In the genomic region with DNA sequence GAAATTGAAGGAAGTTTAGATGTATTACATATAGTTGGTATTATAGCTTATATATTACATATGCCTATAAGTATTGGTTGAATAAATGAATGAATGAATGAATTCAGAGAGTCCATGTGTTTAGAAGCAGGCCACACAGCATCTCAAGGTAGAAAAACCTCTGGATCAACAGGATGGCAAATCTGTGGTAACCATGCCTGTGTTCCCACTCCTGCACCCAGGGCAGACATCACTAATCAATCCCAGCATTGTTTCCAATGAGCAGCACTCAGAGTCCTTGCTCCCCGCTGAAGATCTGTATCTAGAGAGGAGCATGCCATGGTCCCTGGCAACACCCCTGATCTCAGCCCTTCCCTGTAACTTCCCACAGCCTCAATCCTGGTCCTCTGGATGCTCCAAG, we compare ENCODE assay signal across 2 cellular contexts.
A peak's percentile ranks its signal among the peaks of the same experiment; 100 is the strongest.
TF ChIP-seq lines count a peak whose summit lies in the region.

No MANE protein-coding gene starts in this region.

TF ChIP-seq in HEK293, 187 proteins besides CTCF, POLR2A, EP300 and RAD21:
- TF ChIP-seq ZNF280D (tag by site-specific recombination; IDR thresholded peaks at IDR 0.05) = 0 out of 2 replicates have a peak, but pooled peaks have one; percentile 19
- no peak for TF ChIP-seq ZNF529 (tag by site-specific recombination; IDR thresholded peaks at IDR 0.05; ENCODE audit: insufficient replicate concordance)
- no peak for TF ChIP-seq REST (tag by site-specific recombination; IDR thresholded peaks at IDR 0.05)
- TF ChIP-seq, protein P1, sequence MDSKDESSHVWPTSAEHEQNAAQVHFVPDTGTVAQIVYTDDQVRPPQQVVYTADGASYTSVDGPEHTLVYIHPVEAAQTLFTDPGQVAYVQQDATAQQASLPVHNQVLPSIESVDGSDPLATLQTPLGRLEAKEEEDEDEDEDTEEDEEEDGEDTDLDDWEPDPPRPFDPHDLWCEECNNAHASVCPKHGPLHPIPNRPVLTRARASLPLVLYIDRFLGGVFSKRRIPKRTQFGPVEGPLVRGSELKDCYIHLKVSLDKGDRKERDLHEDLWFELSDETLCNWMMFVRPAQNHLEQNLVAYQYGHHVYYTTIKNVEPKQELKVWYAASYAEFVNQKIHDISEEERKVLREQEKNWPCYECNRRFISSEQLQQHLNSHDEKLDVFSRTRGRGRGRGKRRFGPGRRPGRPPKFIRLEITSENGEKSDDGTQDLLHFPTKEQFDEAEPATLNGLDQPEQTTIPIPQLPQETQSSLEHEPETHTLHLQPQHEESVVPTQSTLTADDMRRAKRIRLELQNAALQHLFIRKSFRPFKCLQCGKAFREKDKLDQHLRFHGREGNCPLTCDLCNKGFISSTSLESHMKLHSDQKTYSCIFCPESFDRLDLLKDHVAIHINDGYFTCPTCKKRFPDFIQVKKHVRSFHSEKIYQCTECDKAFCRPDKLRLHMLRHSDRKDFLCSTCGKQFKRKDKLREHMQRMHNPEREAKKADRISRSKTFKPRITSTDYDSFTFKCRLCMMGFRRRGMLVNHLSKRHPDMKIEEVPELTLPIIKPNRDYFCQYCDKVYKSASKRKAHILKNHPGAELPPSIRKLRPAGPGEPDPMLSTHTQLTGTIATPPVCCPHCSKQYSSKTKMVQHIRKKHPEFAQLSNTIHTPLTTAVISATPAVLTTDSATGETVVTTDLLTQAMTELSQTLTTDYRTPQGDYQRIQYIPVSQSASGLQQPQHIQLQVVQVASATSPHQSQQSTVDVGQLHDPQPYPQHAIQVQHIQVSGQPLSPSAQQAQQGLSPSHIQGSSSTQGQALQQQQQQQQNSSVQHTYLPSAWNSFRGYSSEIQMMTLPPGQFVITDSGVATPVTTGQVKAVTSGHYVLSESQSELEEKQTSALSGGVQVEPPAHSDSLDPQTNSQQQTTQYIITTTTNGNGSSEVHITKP (tag by site-specific recombination; IDR thresholded peaks at IDR 0.05) = no peak
- peak; percentile 48 for TF ChIP-seq SETDB1 (IDR thresholded peaks at IDR 0.05; ENCODE audit: insufficient read length, low read length)
- no peak for TF ChIP-seq IKZF3 (tag by site-specific recombination; IDR thresholded peaks at IDR 0.05)
- peak; percentile 93; the same call in 1 of the 2 replicates for TF ChIP-seq ZNF23 (tag by site-specific recombination; IDR thresholded peaks at IDR 0.05; ENCODE audit: borderline replicate concordance)
- peak; percentile 83 for TF ChIP-seq ZBTB17 (tag by site-specific recombination; IDR thresholded peaks at IDR 0.05)
TF ChIP-seq in HEK293: peak in this region for 4.

TF ChIP-seq in H1, 55 proteins besides CTCF, POLR2A, EP300 and RAD21:
- TF ChIP-seq SRF (IDR thresholded peaks at IDR 0.05; ENCODE audit: low read depth, low read length) = peak; percentile 32; the same call in 1 of the 2 replicates
- TF ChIP-seq SIRT6 (IDR thresholded peaks at IDR 0.05; ENCODE audit: low read length) = no peak
- no peak for TF ChIP-seq GTF2F1 (IDR thresholded peaks at IDR 0.05; ENCODE audit: borderline replicate concordance, low read depth, low read length)
- TF ChIP-seq, protein P2, sequence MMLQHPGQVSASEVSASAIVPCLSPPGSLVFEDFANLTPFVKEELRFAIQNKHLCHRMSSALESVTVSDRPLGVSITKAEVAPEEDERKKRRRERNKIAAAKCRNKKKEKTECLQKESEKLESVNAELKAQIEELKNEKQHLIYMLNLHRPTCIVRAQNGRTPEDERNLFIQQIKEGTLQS (IDR thresholded peaks at IDR 0.05; ENCODE audit: insufficient read depth, low read depth, low read length) = no peak
TF ChIP-seq in H1: peak in this region for 1.
